ENCODE assay signal across 18 cellular contexts in genomic region chr2:22929998-22930397, GRCh38.
DNase-seq lines count a peak whose midpoint lies in the region; ATAC-seq, FAIRE-seq and TF ChIP-seq lines count a peak whose summit lies in the region.
"Had no signal": no experiment of that assay in that cellular context is flagged by ENCODE, and none has a peak within 500 bp of the region (broad histone marks: within the 10 kb centered on the region; RNA-seq: fewer than 3 reads in every experiment).

No MANE protein-coding gene starts in this region.

- intact Hi-C loops in HepG2 (cut with micrococcal nuclease; ENCODE audit: unreplicated experiment), result no loop called here
- intact Hi-C loops in left colon (cut with DNase I, micrococcal nuclease), result no loop called here
- intact Hi-C loops in sigmoid colon (cut with DNase I), result no loop called here

- TF ChIP-seq EP300 in HepG2 (IDR thresholded peaks at IDR 0.05; ENCODE audit: low read depth in 2 of 2, low read length in 2 of 2), result no peak
- no peak for TF ChIP-seq EP300 in HepG2 (CRISPR knock-in tag; IDR thresholded peaks at IDR 0.05; ENCODE audit: borderline replicate concordance)
- TF ChIP-seq EP300 in sigmoid colon (IDR thresholded peaks at IDR 0.05), result no peak

- H3K4me3 ChIP-seq in liver (ENCODE audit: low read depth in 1 of 3, low read length in 3 of 3) (no peak overlapping the region), HepG2 (replicated peaks in 1 of 3; ENCODE audit: insufficient read depth in 1 of 3, low read depth in 2 of 3, low read length in 3 of 3) (no peak overlapping the region), sigmoid colon (no peak overlapping the region)
- H3K4me3 ChIP-seq: BLaER1, HAP-1, K562 had no signal

- WGBS in liver, result 83% methylated on average over 1 of the region's 1 CpG
- 0% methylated on average over 1 of the region's 1 CpG for WGBS in HepG2 (ENCODE audit: low lambda C conversion rate)
- 74 to 84% methylated on average over 1 of the region's 1 CpG for WGBS in sigmoid colon, 2 donors

- ATAC-seq in HepG2 (no peak), left colon (peak; percentile 43), GM21576 (IDR thresholded peaks at IDR 0.05; ENCODE audit: unreplicated experiment) (no peak)
- ATAC-seq: K562 had no signal

- TF ChIP-seq RAD21 in liver (IDR thresholded peaks at IDR 0.05) (no peak), HepG2 (CRISPR knock-in tag; IDR thresholded peaks at IDR 0.05) (no peak)

- H3K36me3 ChIP-seq in liver (ENCODE audit: control insufficient read depth in 4 of 4, insufficient read depth in 3 of 4, low read depth in 1 of 4, low read length in 3 of 4), result no peaks in the 10 kb centered on the region
- no peaks in the 10 kb centered on the region for H3K36me3 ChIP-seq in HepG2 (replicated peaks in 1 of 2; ENCODE audit: control insufficient read depth in 1 of 2, insufficient read depth in 2 of 2, low read length in 2 of 2)
- H3K36me3 ChIP-seq in sigmoid colon, result no peaks in the 10 kb centered on the region
- H3K36me3 ChIP-seq: BLaER1, HAP-1 had no signal

- H3K4me2 ChIP-seq in HepG2 (ENCODE audit: low read depth, low read length), result no peak overlapping the region
- H3K4me2 ChIP-seq: BLaER1 had no signal

- CTCF ChIA-PET in HepG2 (lab: Yijun Ruan, JAX; ENCODE audit: low intra/inter-chr PET ratio, low total read pairs), result no interaction called here

- H2AFZ ChIP-seq in HepG2 (ENCODE audit: low read length), result no peak overlapping the region

- in situ Hi-C loops in HepG2 (cut with HindIII; ENCODE audit: extremely low pct_ligation_motif_present, low pct_unique_long_range_greater_than_20kb), result no loop called here

- FAIRE-seq in HepG2 (lab: Jason Lieb, UNC), result no peak
- FAIRE-seq: GM12892, GM18507, K562 had no signal

- H3K27me3 ChIP-seq in liver (ENCODE audit: control insufficient read depth in 4 of 4, insufficient read depth in 4 of 4, low read length in 3 of 4) (no peaks in the 10 kb centered on the region), HepG2 (ENCODE audit: control insufficient read depth in 1 of 2, insufficient read depth in 2 of 2, low read length in 2 of 2) (no peaks in the 10 kb centered on the region), sigmoid colon (no peaks in the 10 kb centered on the region)
- H3K27me3 ChIP-seq: BLaER1 had no signal

- H3K9me3 ChIP-seq in liver (ENCODE audit: control insufficient read depth in 4 of 4, low read length in 3 of 4), result no peaks in the 10 kb centered on the region
- peaks cover 24% of the 10 kb centered on the region; the same call in 1 of the 2 replicates for H3K9me3 ChIP-seq in HepG2 (ENCODE audit: low read length)
- H3K9me3 ChIP-seq in sigmoid colon, result no peaks in the 10 kb centered on the region
- H3K9me3 ChIP-seq: BLaER1, HAP-1 had no signal

- no peaks in the 10 kb centered on the region for H3K79me2 ChIP-seq in HepG2 (ENCODE audit: insufficient read depth, low read length)

- TF ChIP-seq POLR2A in HepG2 (IDR thresholded peaks at IDR 0.05; ENCODE audit: insufficient read depth in 1 of 2, low read depth in 2 of 2, low read length in 2 of 2) (no peak), sigmoid colon (IDR thresholded peaks at IDR 0.05) (no peak)

- H3K27ac ChIP-seq in liver (ENCODE audit: low read depth in 1 of 2, low read length in 2 of 2) (no peak overlapping the region), HepG2 (ENCODE audit: extremely low read length, insufficient read depth, low read length) (no peak overlapping the region), sigmoid colon (no peak overlapping the region)
- H3K27ac ChIP-seq: 22Rv1, BLaER1 had no signal

- H4K20me1 ChIP-seq in HepG2 (ENCODE audit: insufficient read depth, low read length), result no peaks in the 10 kb centered on the region
- H4K20me1 ChIP-seq: BLaER1 had no signal

- DNase-seq in HepG2 (ENCODE audit: low spot score) (no peak), left colon (no peak), sigmoid colon (no peak), Kasumi-1 (lab: John Stamatoyannopoulos, UW) (no peak)
- DNase-seq: CD4-positive, alpha-beta memory T cell; DMS153; DMS79; GDM1; HFFc6 had no signal

- BruUV-seq in HepG2 (replicated peaks; lab: Mats Ljungman, UMichigan), result no TSS peak

- H3K9ac ChIP-seq in liver (ENCODE audit: low read depth in 1 of 2, low read length in 2 of 2) (no peak overlapping the region), HepG2 (ENCODE audit: insufficient read depth, low read depth, low read length) (no peak overlapping the region)
- H3K9ac ChIP-seq: BLaER1 had no signal

- POLR2A ChIA-PET in HepG2 (lab: Yijun Ruan, JAX), result no interaction called here

- TF ChIP-seq CTCF in liver (IDR thresholded peaks at IDR 0.05; ENCODE audit: low read depth, low read length, missing input control), result no peak
- no peak for TF ChIP-seq CTCF in HepG2 (CRISPR knock-in tag; IDR thresholded peaks at IDR 0.05)
- no peak for TF ChIP-seq CTCF in sigmoid colon (IDR thresholded peaks at IDR 0.05)

- H3K4me1 ChIP-seq in liver (ENCODE audit: control insufficient read depth in 4 of 4, insufficient read depth in 4 of 4, low read length in 3 of 4), result peaks cover 0 to 6% (median 0%) of the 10 kb centered on the region in 4 donors
- H3K4me1 ChIP-seq in HepG2 (ENCODE audit: insufficient read depth, low read length), result no peaks in the 10 kb centered on the region
- peaks cover 0 to 7% (median 0%) of the 10 kb centered on the region in 4 donors for H3K4me1 ChIP-seq in sigmoid colon
- H3K4me1 ChIP-seq: BLaER1, HAP-1 had no signal

TF ChIP-seq in HepG2, 621 proteins besides CTCF, POLR2A, EP300 and RAD21:
- TF ChIP-seq, protein P1, sequence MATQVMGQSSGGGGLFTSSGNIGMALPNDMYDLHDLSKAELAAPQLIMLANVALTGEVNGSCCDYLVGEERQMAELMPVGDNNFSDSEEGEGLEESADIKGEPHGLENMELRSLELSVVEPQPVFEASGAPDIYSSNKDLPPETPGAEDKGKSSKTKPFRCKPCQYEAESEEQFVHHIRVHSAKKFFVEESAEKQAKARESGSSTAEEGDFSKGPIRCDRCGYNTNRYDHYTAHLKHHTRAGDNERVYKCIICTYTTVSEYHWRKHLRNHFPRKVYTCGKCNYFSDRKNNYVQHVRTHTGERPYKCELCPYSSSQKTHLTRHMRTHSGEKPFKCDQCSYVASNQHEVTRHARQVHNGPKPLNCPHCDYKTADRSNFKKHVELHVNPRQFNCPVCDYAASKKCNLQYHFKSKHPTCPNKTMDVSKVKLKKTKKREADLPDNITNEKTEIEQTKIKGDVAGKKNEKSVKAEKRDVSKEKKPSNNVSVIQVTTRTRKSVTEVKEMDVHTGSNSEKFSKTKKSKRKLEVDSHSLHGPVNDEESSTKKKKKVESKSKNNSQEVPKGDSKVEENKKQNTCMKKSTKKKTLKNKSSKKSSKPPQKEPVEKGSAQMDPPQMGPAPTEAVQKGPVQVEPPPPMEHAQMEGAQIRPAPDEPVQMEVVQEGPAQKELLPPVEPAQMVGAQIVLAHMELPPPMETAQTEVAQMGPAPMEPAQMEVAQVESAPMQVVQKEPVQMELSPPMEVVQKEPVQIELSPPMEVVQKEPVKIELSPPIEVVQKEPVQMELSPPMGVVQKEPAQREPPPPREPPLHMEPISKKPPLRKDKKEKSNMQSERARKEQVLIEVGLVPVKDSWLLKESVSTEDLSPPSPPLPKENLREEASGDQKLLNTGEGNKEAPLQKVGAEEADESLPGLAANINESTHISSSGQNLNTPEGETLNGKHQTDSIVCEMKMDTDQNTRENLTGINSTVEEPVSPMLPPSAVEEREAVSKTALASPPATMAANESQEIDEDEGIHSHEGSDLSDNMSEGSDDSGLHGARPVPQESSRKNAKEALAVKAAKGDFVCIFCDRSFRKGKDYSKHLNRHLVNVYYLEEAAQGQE (IDR thresholded peaks at IDR 0.05; ENCODE audit: borderline replicate concordance in 1 of 2, low read depth in 1 of 2, low read length in 2 of 2), result peak in 1 of 2 experiments; percentile 56; a peak in 1 of 4 replicates
- no peak for TF ChIP-seq CENPX (CRISPR knock-in tag; IDR thresholded peaks at IDR 0.05)

TF ChIP-seq in PFSK-1, 5 proteins besides CTCF, POLR2A, EP300 and RAD21:
- TF ChIP-seq POLR2AphosphoS5 (IDR thresholded peaks at IDR 0.05; ENCODE audit: low read depth, low read length) (no peak), FOXP2 (optimal IDR thresholded peaks at IDR 0.05; ENCODE audit: borderline replicate concordance, extremely low read depth, extremely low read length, insufficient read depth) (no peak), TAF1 (IDR thresholded peaks at IDR 0.05; ENCODE audit: borderline replicate concordance, insufficient read depth, low read length) (no peak)
- TF ChIP-seq, protein P1 (IDR thresholded peaks at IDR 0.05; ENCODE audit: insufficient read depth in 1 of 2, low read depth in 2 of 2, low read length in 2 of 2), result peak; percentile 41 to 85; a peak in 2 of 4 replicates
